8 cellular contexts compared by ENCODE assay signal in genomic region chr1:151993084-151993733, GRCh38. TPM values are rescaled to one million over a fixed set of nuclear protein-coding genes. Genes with fewer than 3 reads are reported as not detected.
A peak's percentile ranks its signal among the peaks of the same experiment; 100 is the strongest.
DNase-seq lines count a peak whose midpoint lies in the region; ATAC-seq, FAIRE-seq and TF ChIP-seq lines count a peak whose summit lies in the region.

No MANE protein-coding gene starts in this region.

- no peaks in the 10 kb centered on the region for H3K36me3 ChIP-seq in SJCRH30
- peaks cover 15 to 22% of the 10 kb centered on the region in 2 experiments for H3K36me3 ChIP-seq in keratinocyte (ENCODE audit: control insufficient read depth in 2 of 2, extremely low read depth in 1 of 2, insufficient read depth in 2 of 2, low read length in 2 of 2)

- H3K4me3 ChIP-seq in SJCRH30 (peak overlapping the region; percentile 68), astrocyte of the cerebellum (ENCODE audit: low read depth, low read length) (peak overlapping the region; percentile 96), keratinocyte (ENCODE audit: control insufficient read depth in 2 of 3, extremely low read depth in 1 of 3, insufficient read depth in 2 of 3, low read depth in 1 of 3, low read length in 3 of 3) (peak overlapping the region; percentile 78 to 99 (median 94))

- peaks cover 48% of the 10 kb centered on the region for H3K79me2 ChIP-seq in keratinocyte (ENCODE audit: control insufficient read depth, insufficient read depth, low read length)

- H3K27me3 ChIP-seq in SJCRH30 (no peaks in the 10 kb centered on the region), keratinocyte (ENCODE audit: control insufficient read depth, extremely low read depth, insufficient read depth, low read length) (no peaks in the 10 kb centered on the region)

- dilution Hi-C loops in keratinocyte (cut with MboI; ENCODE audit: extremely low pct_ligation_motif_present, low sequenced_read_pairs): no loop called here

- peaks cover 5% of the 10 kb centered on the region for H4K20me1 ChIP-seq in keratinocyte (ENCODE audit: control insufficient read depth, extremely low read depth, insufficient read depth, low read length)

- no peak overlapping the region for H2AFZ ChIP-seq in keratinocyte (ENCODE audit: control insufficient read depth, low read length)

- peaks cover 56% of the 10 kb centered on the region for H3K4me1 ChIP-seq in SJCRH30
- peaks cover 66% of the 10 kb centered on the region for H3K4me1 ChIP-seq in keratinocyte (ENCODE audit: control insufficient read depth, extremely low read depth, insufficient read depth, low read length)

- FAIRE-seq in H54 (lab: Jason Lieb, UNC): no peak
- FAIRE-seq in keratinocyte (lab: Jason Lieb, UNC): no peak

- H3K9ac ChIP-seq in keratinocyte (ENCODE audit: control insufficient read depth, extremely low read depth, insufficient read depth, low read length): peak overlapping the region; percentile 100

- DNase-seq in H54 (ENCODE audit: insufficient read length, low spot score): no peak
- peak; percentile 27 to 39 for DNase-seq in SJCRH30
- no peak for DNase-seq in astrocyte of the cerebellum (ENCODE audit: low read depth)
- DNase-seq in keratinocyte (ENCODE audit: low read depth, low spot score): no peak
- peak; percentile 16 to 25 for DNase-seq in stimulated activated CD4-positive, alpha-beta T cell treated with anti-CD3 and anti-CD28 coated beads, Interleukin-4, amount 100 ng/mL, for 48 hours (ENCODE audit: low read depth in 2 of 2)
- DNase-seq in NCI-H226: no peak
- DNase-seq in HuH-7 (ENCODE audit: low spot score): no peak

- TF ChIP-seq POLR2A in H54 (IDR thresholded peaks at IDR 0.05; ENCODE audit: low read depth, low read length): peak; percentile 65; the same call in 1 of the 2 replicates

- H3K9me3 ChIP-seq in SJCRH30 (replicated peaks): no peaks in the 10 kb centered on the region
- H3K9me3 ChIP-seq in keratinocyte (ENCODE audit: control insufficient read depth, low read depth, low read length): no peaks in the 10 kb centered on the region

- H3K4me2 ChIP-seq in keratinocyte (ENCODE audit: control insufficient read depth, extremely low read depth, insufficient read depth, low read depth, low read length): peak overlapping the region; percentile 85

- in situ Hi-C loops in astrocyte of the cerebellum (cut with HindIII; ENCODE audit: low sequenced_read_pairs): no loop called here

- no peak for ATAC-seq in HG03460 (IDR thresholded peaks at IDR 0.05; ENCODE audit: unreplicated experiment)

- H3K9me1 ChIP-seq in keratinocyte (ENCODE audit: control insufficient read depth, extremely low read depth, insufficient read depth, low read length): no peaks in the 10 kb centered on the region

- TF ChIP-seq CTCF in astrocyte of the cerebellum (IDR thresholded peaks at IDR 0.05; ENCODE audit: low read depth, low read length, missing control alignments) (no peak), keratinocyte (optimal IDR thresholded peaks at IDR 0.05 in 1 of 3, IDR thresholded peaks at IDR 0.05 in 1 of 3, conservative IDR thresholded peaks at IDR 0.05 in 1 of 3; ENCODE audit: extremely low read depth in 1 of 3, insufficient read depth in 2 of 3, low read length in 3 of 3) (no peak)

- H3K27ac ChIP-seq in SJCRH30 (peak overlapping the region; percentile 42), keratinocyte (ENCODE audit: control insufficient read depth, insufficient read depth, low read length) (peak overlapping the region; percentile 100)

RNA-seq across cellular contexts. Expression of gene S100A10, which starts 0.5 kb away (rescaled TPM):
- 36.4 and 38.3 TPM in 2 replicates for total RNA-seq in SJCRH30 (2014; rRNA removed; shearing (Covaris generic))
- polyA plus RNA-seq in keratinocyte: 762 to 1,688 TPM (median 1,061 TPM) in 3 replicates
- 7,825 TPM for polyA plus RNA-seq in keratinocyte (2011; ENCODE audit: low read depth)
- polyA plus RNA-seq in keratinocyte (2011; cell fraction: cytosol; rRNA removed): 1,426 and 2,466 TPM in 2 replicates
- polyA plus RNA-seq in keratinocyte (2011; cell fraction: nucleus; rRNA removed): 399 and 409 TPM in 2 replicates
- 2,272 and 2,757 TPM in 2 replicates for polyA plus RNA-seq in keratinocyte (2012; ENCODE audit: low replicate concordance)
- 156 to 769 TPM (median 744 TPM) in 3 replicates for polyA minus RNA-seq in keratinocyte
- 3,568 TPM for polyA minus RNA-seq in keratinocyte (2011; cell fraction: cytosol; rRNA and poly(A)+ RNA removed)
- 194 and 286 TPM in 2 replicates for polyA minus RNA-seq in keratinocyte (2011; cell fraction: nucleus; rRNA and poly(A)+ RNA removed)

RNA-seq across cellular contexts. Expression of gene S100A11, which starts 43.6 kb away (rescaled TPM):
- total RNA-seq in SJCRH30 (2014; rRNA removed; shearing (Covaris generic)): 492 and 509 TPM in 2 replicates
- polyA plus RNA-seq in keratinocyte: 3,230 to 4,658 TPM (median 4,125 TPM) in 3 replicates
- polyA plus RNA-seq in keratinocyte (2011; ENCODE audit: low read depth): 385 TPM
- polyA plus RNA-seq in keratinocyte (2011; cell fraction: cytosol; rRNA removed): 5,163 and 5,922 TPM in 2 replicates
- 1,558 and 1,872 TPM in 2 replicates for polyA plus RNA-seq in keratinocyte (2011; cell fraction: nucleus; rRNA removed)
- 4,957 and 5,664 TPM in 2 replicates for polyA plus RNA-seq in keratinocyte (2012; ENCODE audit: low replicate concordance)
- 2,598 to 4,430 TPM (median 2,761 TPM) in 3 replicates for polyA minus RNA-seq in keratinocyte
- polyA minus RNA-seq in keratinocyte (2011; cell fraction: cytosol; rRNA and poly(A)+ RNA removed): 2,126 TPM
- 610 and 888 TPM in 2 replicates for polyA minus RNA-seq in keratinocyte (2011; cell fraction: nucleus; rRNA and poly(A)+ RNA removed)

Comparison
In these comparisons a context has a peak if more than half of its experiments do, and no peak if none do; other contexts are left out.
1. DNase-seq: peak in SJCRH30 (2 of 2) and stimulated activated CD4-positive, alpha-beta T cell treated with anti-CD3 and anti-CD28 coated beads, Interleukin-4, amount 100 ng/mL, for 48 hours (2 of 2); none in H54 (single experiment), astrocyte of the cerebellum (single experiment), keratinocyte (single experiment), NCI-H226 (single experiment) and HuH-7 (single experiment).
2. Peak in every context shown above with its lines, with median percentiles within 50 percentile points of each other: H3K4me3 ChIP-seq.